In the genomic region with DNA sequence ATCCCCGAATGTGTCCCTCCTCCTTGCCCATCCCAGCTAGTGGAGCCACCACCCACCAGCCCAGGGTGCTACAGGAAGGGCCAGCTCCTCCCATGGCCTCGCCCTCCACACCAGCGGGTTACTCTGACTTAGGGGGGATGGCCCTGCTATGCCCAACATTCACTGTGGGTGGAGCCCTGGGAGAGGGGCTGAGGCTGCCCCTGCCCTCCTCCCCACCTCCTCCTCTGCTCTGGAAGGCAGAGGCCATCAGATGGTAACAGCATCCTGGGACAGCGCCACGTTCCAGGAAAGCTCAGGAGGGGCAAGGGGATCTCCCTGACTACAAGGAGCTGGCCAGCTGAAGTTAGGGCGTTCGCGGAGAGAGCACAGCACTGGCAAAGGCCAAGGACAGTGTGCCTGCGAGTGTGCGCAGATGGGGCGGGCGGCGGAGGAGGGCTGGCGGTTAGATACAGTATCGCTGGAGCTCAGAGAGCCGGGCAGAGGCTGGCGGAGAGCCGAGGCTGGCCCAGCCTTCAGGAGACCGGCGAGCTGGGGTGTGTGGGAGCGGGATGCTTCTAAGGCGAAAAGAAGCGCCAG, we compare ENCODE assay signal across 9 cellular contexts. TPM values are rescaled to one million over a fixed set of nuclear protein-coding genes. Genes with fewer than 3 reads are reported as not detected.
DNase-seq lines count a peak whose midpoint lies in the region; ATAC-seq lines count a peak whose summit lies in the region.
"Had no signal": no experiment of that assay in that cellular context is flagged by ENCODE, and none has a peak within 500 bp of the region (broad histone marks: within the 10 kb centered on the region; RNA-seq: fewer than 3 reads in every experiment).

No MANE protein-coding gene starts in this region.

- H3K4me3 Mint-ChIP-seq in CD4-positive, CD25-positive, alpha-beta regulatory T cell = peak overlapping the region; percentile 87 to 97 (median 92)
- peak overlapping the region; percentile 79 for H3K4me3 Mint-ChIP-seq in activated naive CD8-positive, alpha-beta T cell

- peaks cover 0 to 3% (median 1%) of the 10 kb centered on the region in 7 donors for H3K9me3 Mint-ChIP-seq in CD4-positive, CD25-positive, alpha-beta regulatory T cell
- H3K9me3 Mint-ChIP-seq in activated naive CD8-positive, alpha-beta T cell (ENCODE audit: low read depth) = peaks cover 6% of the 10 kb centered on the region

- peaks cover 47% of the 10 kb centered on the region for H3K4me1 ChIP-seq in CD4-positive, CD25-positive, alpha-beta regulatory T cell (ENCODE audit: control insufficient read depth, insufficient read depth, low read length, poor library complexity, severe bottlenecking)
- H3K4me1 ChIP-seq in HUES48 (ENCODE audit: control insufficient read depth, insufficient read depth, low read length) (peaks cover 27% of the 10 kb centered on the region), mesodermal cell (ENCODE audit: control insufficient read depth, insufficient read depth, low read length, poor library complexity, severe bottlenecking) (no peaks in the 10 kb centered on the region)

- no peaks in the 10 kb centered on the region for H3K27me3 ChIP-seq in CD4-positive, CD25-positive, alpha-beta regulatory T cell (ENCODE audit: control insufficient read depth, insufficient read depth, low read length)
- peaks cover 13% of the 10 kb centered on the region for H3K27me3 ChIP-seq in HUES48 (ENCODE audit: control insufficient read depth, insufficient read depth, low read length)

- peaks cover 11 to 44% (median 30%) of the 10 kb centered on the region in 4 donors for H3K4me1 Mint-ChIP-seq in CD4-positive, CD25-positive, alpha-beta regulatory T cell
- H3K4me1 Mint-ChIP-seq in activated naive CD8-positive, alpha-beta T cell (ENCODE audit: low read depth) = peaks cover 20% of the 10 kb centered on the region

- peak overlapping the region; percentile 12 to 76 (median 46) for H3K27ac Mint-ChIP-seq in CD4-positive, CD25-positive, alpha-beta regulatory T cell
- peak overlapping the region; percentile 81 for H3K27ac Mint-ChIP-seq in activated naive CD8-positive, alpha-beta T cell

- H3K36me3 Mint-ChIP-seq in CD4-positive, CD25-positive, alpha-beta regulatory T cell = peaks cover 10% of the 10 kb centered on the region
- peaks cover 7% of the 10 kb centered on the region for H3K36me3 Mint-ChIP-seq in activated naive CD8-positive, alpha-beta T cell

- no peaks in the 10 kb centered on the region for H3K9me3 ChIP-seq in CD4-positive, CD25-positive, alpha-beta regulatory T cell (ENCODE audit: control insufficient read depth in 2 of 2, low read length in 2 of 2)
- H3K9me3 ChIP-seq in HUES48 (ENCODE audit: control insufficient read depth, insufficient read depth, low read length) = no peaks in the 10 kb centered on the region
- no peaks in the 10 kb centered on the region for H3K9me3 ChIP-seq in mesodermal cell (ENCODE audit: control insufficient read depth, low read length)

- peaks cover 5% of the 10 kb centered on the region for H3K27me3 Mint-ChIP-seq in CD4-positive, CD25-positive, alpha-beta regulatory T cell
- H3K27me3 Mint-ChIP-seq in activated naive CD8-positive, alpha-beta T cell = peaks cover 36% of the 10 kb centered on the region

- H3K4me3 ChIP-seq in CD4-positive, CD25-positive, alpha-beta regulatory T cell (ENCODE audit: low read depth, low read length) = peak overlapping the region; percentile 73
- H3K4me3 ChIP-seq in HUES48 (ENCODE audit: low read depth, low read length) (peak overlapping the region; percentile 73), mesodermal cell (ENCODE audit: extremely low read depth, insufficient read depth, low read length, poor library complexity, severe bottlenecking) (peak overlapping the region; percentile 19)

- peak overlapping the region; percentile 68 for H3K27ac ChIP-seq in CD4-positive, CD25-positive, alpha-beta regulatory T cell (ENCODE audit: insufficient read depth, low read length, poor library complexity, severe bottlenecking)
- no peak overlapping the region for H3K27ac ChIP-seq in HUES48 (ENCODE audit: low read depth, low read length)
- H3K27ac ChIP-seq in mesodermal cell (ENCODE audit: low read depth, low read length, severe bottlenecking) = no peak overlapping the region

- WGBS in mesodermal cell (ENCODE audit: insufficient coverage in 2 of 2), 2 experiments = 0 to 2% methylated on average over 18 to 19 of the region's 23 CpGs

- ATAC-seq in CD4-positive, CD25-positive, alpha-beta regulatory T cell (ENCODE audit: low read depth in 2 of 2) = peak; percentile 11 to 14
- no peak for ATAC-seq in GM21423 (IDR thresholded peaks at IDR 0.05; ENCODE audit: unreplicated experiment)
- ATAC-seq in GM19395 (IDR thresholded peaks at IDR 0.05; ENCODE audit: unreplicated experiment) = no peak

- no peak overlapping the region for H3K9ac ChIP-seq in HUES48 (ENCODE audit: low read depth, low read length)

- H3K36me3 ChIP-seq in CD4-positive, CD25-positive, alpha-beta regulatory T cell (ENCODE audit: control insufficient read depth, insufficient read depth, low read length) = no peaks in the 10 kb centered on the region
- H3K36me3 ChIP-seq in HUES48 (ENCODE audit: control insufficient read depth, insufficient read depth, low read length) (no peaks in the 10 kb centered on the region), mesodermal cell (ENCODE audit: control insufficient read depth, insufficient read depth, low read length) (no peaks in the 10 kb centered on the region)

- DNase-seq in CD4-positive, CD25-positive, alpha-beta regulatory T cell = peak in 1 of 3 donors; percentile 45
- DNase-seq in effector CD4-positive, alpha-beta T cell = no peak
- DNase-seq in NCI-H2107 (lab: John Stamatoyannopoulos, UW) = no peak

RNA-seq across cellular contexts. Expression of a gene that starts 1.5 kb away (rescaled TPM):
- total RNA-seq in CD4-positive, CD25-positive, alpha-beta regulatory T cell = 39.7 TPM
- 10 to 100 TPM; 18.7 to 33.7 (median 26.3) TPM for polyA plus RNA-seq in CD4-positive, CD25-positive, alpha-beta regulatory T cell
- polyA plus RNA-seq in mesodermal cell (2013, experiment 1 of 2) = 0.66 TPM
- not detected for polyA plus RNA-seq in mesodermal cell (2013, experiment 2 of 2)
- total RNA-seq: glomerular endothelial cell had no signal

Comparison
In these comparisons a context has a peak if more than half of its experiments do, and no peak if none do; other contexts are left out.
1. ATAC-seq: peak in CD4-positive, CD25-positive, alpha-beta regulatory T cell (2 of 2); none in GM21423 (single experiment) and GM19395 (single experiment).
2. H3K4me3 ChIP-seq: peak in every context shown above with its lines; median percentile 73 in CD4-positive, CD25-positive, alpha-beta regulatory T cell; 73 in HUES48; 19 in mesodermal cell.